Comparison of ENCODE assay signal across 1 cellular context in genomic region chr1:156054500-156055342, GRCh38.
TF ChIP-seq lines count a peak whose summit lies in the region.

TSS of gene LAMTOR2 (plus strand) at chr1:156054782. CDS start at chr1:156054890, 108 bp downstream.

TF ChIP-seq in HepG2, 621 proteins besides CTCF, POLR2A, EP300 and RAD21 (continued from another document and continues in another):
- TF ChIP-seq KDM2A (CRISPR knock-in tag; IDR thresholded peaks at IDR 0.05; ENCODE audit: borderline replicate concordance, low read depth) (peak; percentile 81; the same call in 1 of the 2 replicates), SRSF1 (optimal IDR thresholded peaks at IDR 0.05; ENCODE audit: low read depth, low read length) (peak; percentile 96), NCOA2 (CRISPR knock-in tag; IDR thresholded peaks at IDR 0.05) (peak; percentile 51; the same call in 1 of the 2 replicates), ZBTB8A (CRISPR knock-in tag; IDR thresholded peaks at IDR 0.05; ENCODE audit: borderline replicate concordance, low read depth) (no peak), ZMYM3 (CRISPR knock-in tag; IDR thresholded peaks at IDR 0.05) (peak; percentile 54), ZNF609 (CRISPR knock-in tag; IDR thresholded peaks at IDR 0.05; ENCODE audit: borderline replicate concordance) (peak; percentile 70; the same call in 1 of the 2 replicates), BRF2 (CRISPR knock-in tag; IDR thresholded peaks at IDR 0.05) (peak; percentile 61; the same call in 1 of the 2 replicates), ZFP62 (CRISPR knock-in tag; IDR thresholded peaks at IDR 0.05) (0 out of 2 replicates have a peak, but pooled peaks have one; percentile 24), FLYWCH1 (CRISPR knock-in tag; IDR thresholded peaks at IDR 0.05) (no peak), SRSF4 (IDR thresholded peaks at IDR 0.05; ENCODE audit: low read depth, low read length, poor library complexity, severe bottlenecking) (no peak), ZSCAN9 (CRISPR knock-in tag; IDR thresholded peaks at IDR 0.05; ENCODE audit: borderline replicate concordance) (peak; percentile 79; the same call in 1 of the 2 replicates), NONO (IDR thresholded peaks at IDR 0.05) (no peak), NONO (CRISPR knock-in tag; conservative IDR thresholded peaks at IDR 0.05) (peak; percentile 77), ZNF343 (CRISPR knock-in tag; IDR thresholded peaks at IDR 0.05) (no peak; the same call in 1 of the 2 replicates), STAG1 (CRISPR knock-in tag; IDR thresholded peaks at IDR 0.05) (no peak), ZNF747 (CRISPR knock-in tag; IDR thresholded peaks at IDR 0.05; ENCODE audit: borderline replicate concordance) (peak; percentile 83; the same call in 1 of the 2 replicates), RERE (CRISPR knock-in tag; IDR thresholded peaks at IDR 0.05; ENCODE audit: low read depth) (no peak), ZNF724P (CRISPR knock-in tag; IDR thresholded peaks at IDR 0.05; ENCODE audit: borderline replicate concordance) (peak; percentile 51; the same call in 1 of the 2 replicates), DMAP1 (CRISPR knock-in tag; IDR thresholded peaks at IDR 0.05) (peak; percentile 97), RARG (CRISPR knock-in tag; IDR thresholded peaks at IDR 0.05; ENCODE audit: low read depth) (no peak), CHCHD3 (CRISPR knock-in tag; IDR thresholded peaks at IDR 0.05) (no peak), NFYB (CRISPR knock-in tag; IDR thresholded peaks at IDR 0.05) (peak; percentile 53), ZBTB7A (CRISPR knock-in tag; IDR thresholded peaks at IDR 0.05) (no peak), PHB2 (IDR thresholded peaks at IDR 0.05; ENCODE audit: partially characterized antibody) (no peak), ZNF383 (CRISPR knock-in tag; IDR thresholded peaks at IDR 0.05; ENCODE audit: borderline replicate concordance) (peak; percentile 90; the same call in 1 of the 2 replicates), HNF1A (IDR thresholded peaks at IDR 0.05; ENCODE audit: low read depth) (peak; percentile 58; the same call in 1 of the 2 replicates), HNF1A (CRISPR knock-in tag; IDR thresholded peaks at IDR 0.05; ENCODE audit: borderline replicate concordance) (peak; percentile 66; the same call in 1 of the 2 replicates), KDM5B (CRISPR knock-in tag; IDR thresholded peaks at IDR 0.05; ENCODE audit: borderline replicate concordance) (peak; percentile 48; the same call in 1 of the 2 replicates)
- TF ChIP-seq, protein P1, sequence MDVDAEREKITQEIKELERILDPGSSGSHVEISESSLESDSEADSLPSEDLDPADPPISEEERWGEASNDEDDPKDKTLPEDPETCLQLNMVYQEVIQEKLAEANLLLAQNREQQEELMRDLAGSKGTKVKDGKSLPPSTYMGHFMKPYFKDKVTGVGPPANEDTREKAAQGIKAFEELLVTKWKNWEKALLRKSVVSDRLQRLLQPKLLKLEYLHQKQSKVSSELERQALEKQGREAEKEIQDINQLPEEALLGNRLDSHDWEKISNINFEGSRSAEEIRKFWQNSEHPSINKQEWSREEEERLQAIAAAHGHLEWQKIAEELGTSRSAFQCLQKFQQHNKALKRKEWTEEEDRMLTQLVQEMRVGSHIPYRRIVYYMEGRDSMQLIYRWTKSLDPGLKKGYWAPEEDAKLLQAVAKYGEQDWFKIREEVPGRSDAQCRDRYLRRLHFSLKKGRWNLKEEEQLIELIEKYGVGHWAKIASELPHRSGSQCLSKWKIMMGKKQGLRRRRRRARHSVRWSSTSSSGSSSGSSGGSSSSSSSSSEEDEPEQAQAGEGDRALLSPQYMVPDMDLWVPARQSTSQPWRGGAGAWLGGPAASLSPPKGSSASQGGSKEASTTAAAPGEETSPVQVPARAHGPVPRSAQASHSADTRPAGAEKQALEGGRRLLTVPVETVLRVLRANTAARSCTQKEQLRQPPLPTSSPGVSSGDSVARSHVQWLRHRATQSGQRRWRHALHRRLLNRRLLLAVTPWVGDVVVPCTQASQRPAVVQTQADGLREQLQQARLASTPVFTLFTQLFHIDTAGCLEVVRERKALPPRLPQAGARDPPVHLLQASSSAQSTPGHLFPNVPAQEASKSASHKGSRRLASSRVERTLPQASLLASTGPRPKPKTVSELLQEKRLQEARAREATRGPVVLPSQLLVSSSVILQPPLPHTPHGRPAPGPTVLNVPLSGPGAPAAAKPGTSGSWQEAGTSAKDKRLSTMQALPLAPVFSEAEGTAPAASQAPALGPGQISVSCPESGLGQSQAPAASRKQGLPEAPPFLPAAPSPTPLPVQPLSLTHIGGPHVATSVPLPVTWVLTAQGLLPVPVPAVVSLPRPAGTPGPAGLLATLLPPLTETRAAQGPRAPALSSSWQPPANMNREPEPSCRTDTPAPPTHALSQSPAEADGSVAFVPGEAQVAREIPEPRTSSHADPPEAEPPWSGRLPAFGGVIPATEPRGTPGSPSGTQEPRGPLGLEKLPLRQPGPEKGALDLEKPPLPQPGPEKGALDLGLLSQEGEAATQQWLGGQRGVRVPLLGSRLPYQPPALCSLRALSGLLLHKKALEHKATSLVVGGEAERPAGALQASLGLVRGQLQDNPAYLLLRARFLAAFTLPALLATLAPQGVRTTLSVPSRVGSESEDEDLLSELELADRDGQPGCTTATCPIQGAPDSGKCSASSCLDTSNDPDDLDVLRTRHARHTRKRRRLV (CRISPR knock-in tag; IDR thresholded peaks at IDR 0.05): peak; percentile 87
